In the genomic region with DNA sequence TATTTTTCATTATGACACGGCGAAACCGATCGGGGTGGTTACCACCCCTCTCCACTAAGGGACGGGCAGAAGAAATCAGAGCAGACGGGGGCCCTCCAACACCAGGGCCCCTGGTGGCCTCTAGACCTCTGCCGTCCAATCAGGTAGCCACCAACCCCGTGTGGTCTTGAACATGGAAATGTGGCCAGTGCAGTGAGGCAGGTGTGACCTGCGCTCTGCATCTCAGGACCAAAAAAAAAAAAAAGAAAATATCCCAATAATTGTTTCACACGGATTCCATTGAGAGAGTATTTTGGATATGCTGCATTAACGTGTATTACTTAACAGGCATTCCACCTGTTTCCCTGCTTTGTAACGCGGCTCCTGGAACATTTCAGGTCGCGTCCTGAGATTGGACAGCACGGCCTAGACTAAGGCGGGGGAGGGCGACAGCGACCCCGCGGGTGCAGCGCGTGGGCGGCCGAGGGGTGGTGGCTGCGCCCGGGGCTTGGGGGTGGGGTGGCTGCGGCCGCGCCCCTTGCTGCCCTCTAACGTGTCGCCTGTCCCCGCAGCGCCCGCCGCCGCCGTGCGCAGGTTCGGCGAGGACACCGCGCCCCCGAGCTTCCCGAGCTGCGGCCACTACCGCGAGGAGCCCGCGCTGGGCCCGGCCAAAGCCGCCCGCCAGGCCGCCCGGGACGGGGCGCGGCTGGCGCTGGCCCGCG, we compare ENCODE assay signal across 9 cellular contexts. TPM values are rescaled to one million over a fixed set of nuclear protein-coding genes. Genes with fewer than 3 reads are reported as not detected.
DNase-seq lines count a peak whose midpoint lies in the region; ATAC-seq and TF ChIP-seq lines count a peak whose summit lies in the region.
"Had no signal": no experiment of that assay in that cellular context is flagged by ENCODE, and none has a peak within 500 bp of the region (broad histone marks: within the 10 kb centered on the region; RNA-seq: fewer than 3 reads in every experiment).

No MANE protein-coding gene starts in this region.

- H3F3A ChIP-seq in PC-9 (ENCODE audit: insufficient read depth, low read depth) = no peaks in the 10 kb centered on the region

- H3K27me3 Mint-ChIP-seq in activated T-cell treated with anti-CD3 and anti-CD28 coated beads, Interleukin-2, amount 50 U/mL, for 4 hours (ENCODE audit: low read depth) = peaks cover 46% of the 10 kb centered on the region

- WGBS in right lobe of liver (ENCODE audit: insufficient coverage, low coverage, low lambda C conversion rate, missing lambda C conversion rate) = 34% methylated on average over 15 of the region's 61 CpGs

- TF ChIP-seq CTCF in cardiac fibroblast (IDR thresholded peaks at IDR 0.05; ENCODE audit: low read depth, low read length) (no peak), right lobe of liver (IDR thresholded peaks at IDR 0.05) (no peak), tibial artery (IDR thresholded peaks at IDR 0.05) (no peak), PC-9 (conservative IDR thresholded peaks at IDR 0.05) (no peak)

- no peaks in the 10 kb centered on the region for H3K9me3 Mint-ChIP-seq in activated T-cell treated with anti-CD3 and anti-CD28 coated beads, Interleukin-2, amount 50 U/mL, for 4 hours

- peaks cover 18% of the 10 kb centered on the region for H3K4me1 Mint-ChIP-seq in activated T-cell treated with anti-CD3 and anti-CD28 coated beads, Interleukin-2, amount 50 U/mL, for 4 hours (ENCODE audit: low read depth)

- H3K27ac ChIP-seq in right lobe of liver (no peak overlapping the region), tibial artery (no peak overlapping the region), PC-9 (no peak overlapping the region)

- H3K36me3 ChIP-seq in right lobe of liver (no peaks in the 10 kb centered on the region), tibial artery (peaks cover 9 to 23% (median 9%) of the 10 kb centered on the region in 3 donors), PC-9 (ENCODE audit: low read depth) (no peaks in the 10 kb centered on the region)

- no peak overlapping the region for H2AFZ ChIP-seq in PC-9

- ATAC-seq in activated T-cell treated with anti-CD3 and anti-CD28 coated beads, Interleukin-2, amount 50 U/mL, for 4 hours = peak; percentile 31 to 35
- peak; percentile 48 to 52 (median 50) for ATAC-seq in right lobe of liver

- no peaks in the 10 kb centered on the region for H3K9me3 ChIP-seq in right lobe of liver
- H3K9me3 ChIP-seq in tibial artery = no peaks in the 10 kb centered on the region
- H3K9me3 ChIP-seq in PC-9 (ENCODE audit: insufficient read depth, low read depth) = no peaks in the 10 kb centered on the region

- H3K4me1 ChIP-seq in right lobe of liver (peaks cover 0 to 6% (median 0%) of the 10 kb centered on the region in 4 donors), tibial artery (peaks cover 0 to 22% (median 10%) of the 10 kb centered on the region in 4 donors), PC-9 (replicated peaks; ENCODE audit: insufficient read depth) (no peaks in the 10 kb centered on the region)

- POLR2A ChIA-PET in PC-9 (lab: Charles Lee; ENCODE audit: unreplicated experiment) = no interaction called here

- no peaks in the 10 kb centered on the region for H3K79me2 ChIP-seq in PC-9 (ENCODE audit: low read depth)

- H3K4me3 Mint-ChIP-seq in activated T-cell treated with anti-CD3 and anti-CD28 coated beads, Interleukin-2, amount 50 U/mL, for 4 hours = peak overlapping the region; percentile 45

- H3K4me3 ChIP-seq in cardiac fibroblast (replicated peaks in 1 of 2; ENCODE audit: low read depth in 2 of 2, low read length in 2 of 2) = peak overlapping the region; percentile 32 to 41
- H3K4me3 ChIP-seq in right lobe of liver = peak overlapping the region; percentile 30 to 53 (median 40)
- H3K4me3 ChIP-seq in tibial artery = peak overlapping the region; percentile 10 to 47
- H3K4me3 ChIP-seq in PC-9 = no peak overlapping the region

- H3K9me2 ChIP-seq in PC-9 (ENCODE audit: insufficient read depth) = no peaks in the 10 kb centered on the region

- no peak for DNase-seq in activated T-cell treated with anti-CD3 and anti-CD28 coated beads, Interleukin-2, amount 50 U/mL, for 4 hours
- DNase-seq in activated T-cell treated with anti-CD3 and anti-CD28 coated beads, Interleukin-2, amount 50 U/mL, for 1 hour = no peak
- no peak for DNase-seq in cardiac fibroblast (ENCODE audit: low read depth in 2 of 2)
- DNase-seq in right lobe of liver = peak in 1 of 3 donors; percentile 43
- DNase-seq in tibial artery = no peak
- no peak for DNase-seq in activated gamma-delta T cell treated with Interleukin-2 at 50 U/mL for 16 hours
- no peak for DNase-seq in PC-9
- DNase-seq in activated CD8-positive, alpha-beta memory T cell treated with anti-CD3 and anti-CD28 coated beads for 24 hours = no peak

- no TSS peak for BruUV-seq in PC-9 (replicated peaks; lab: Mats Ljungman, UMichigan)

- H3K27me3 ChIP-seq in right lobe of liver (no peaks in the 10 kb centered on the region), tibial artery (peaks cover 0 to 30% of the 10 kb centered on the region in 2 donors), PC-9 (ENCODE audit: insufficient read depth, low read depth) (no peaks in the 10 kb centered on the region)

- no peak overlapping the region for H3K4me2 ChIP-seq in PC-9

- no peak for TF ChIP-seq POLR2A in right lobe of liver (IDR thresholded peaks at IDR 0.05)

- H4K20me1 ChIP-seq in PC-9 (ENCODE audit: insufficient read depth) = no peaks in the 10 kb centered on the region

- intact Hi-C loops in right lobe of liver (cut with DNase I) (no loop called here), tibial artery (cut with DNase I; ENCODE audit: low total_unique reads) (no loop called here), PC-9 (cut with micrococcal nuclease; ENCODE audit: unreplicated experiment) (loop anchor here (5.0 kb wide), 1 partner anchor 170 kb away; no protein-coding TSS in a partner anchor)

- H3K36me3 Mint-ChIP-seq in activated T-cell treated with anti-CD3 and anti-CD28 coated beads, Interleukin-2, amount 50 U/mL, for 4 hours (ENCODE audit: insufficient read depth) = peaks cover 21% of the 10 kb centered on the region

- CTCF ChIA-PET in PC-9 (lab: Charles Lee) = no interaction called here

RNA-seq across cellular contexts. Expression of a gene that starts 48.3 kb away (rescaled TPM):
- total RNA-seq in activated T-cell treated with anti-CD3 and anti-CD28 coated beads, Interleukin-2, amount 50 U/mL, for 4 hours = under 1 TPM in 2 of 3 donors, not detected in 1; 0.18 to 0.24 TPM
- total RNA-seq in right lobe of liver = not detected
- 17.9 and 18.5 TPM in 2 replicates for total RNA-seq in PC-9 (2021)
- total RNA-seq: liver had no signal

Comparison
In these comparisons a context has a peak if more than half of its experiments do, and no peak if none do; other contexts are left out.
1. RNA of a gene that starts 48.3 kb away (total RNA-seq): 17.9 to 18.5 TPM in PC-9; 0.18 to 0.24 TPM in activated T-cell treated with anti-CD3 and anti-CD28 coated beads, Interleukin-2, amount 50 U/mL, for 4 hours and not detected in right lobe of liver; every median in the first group is over 10 times any median in the second.